1 cellular context compared by ENCODE assay signal in the genomic region with DNA sequence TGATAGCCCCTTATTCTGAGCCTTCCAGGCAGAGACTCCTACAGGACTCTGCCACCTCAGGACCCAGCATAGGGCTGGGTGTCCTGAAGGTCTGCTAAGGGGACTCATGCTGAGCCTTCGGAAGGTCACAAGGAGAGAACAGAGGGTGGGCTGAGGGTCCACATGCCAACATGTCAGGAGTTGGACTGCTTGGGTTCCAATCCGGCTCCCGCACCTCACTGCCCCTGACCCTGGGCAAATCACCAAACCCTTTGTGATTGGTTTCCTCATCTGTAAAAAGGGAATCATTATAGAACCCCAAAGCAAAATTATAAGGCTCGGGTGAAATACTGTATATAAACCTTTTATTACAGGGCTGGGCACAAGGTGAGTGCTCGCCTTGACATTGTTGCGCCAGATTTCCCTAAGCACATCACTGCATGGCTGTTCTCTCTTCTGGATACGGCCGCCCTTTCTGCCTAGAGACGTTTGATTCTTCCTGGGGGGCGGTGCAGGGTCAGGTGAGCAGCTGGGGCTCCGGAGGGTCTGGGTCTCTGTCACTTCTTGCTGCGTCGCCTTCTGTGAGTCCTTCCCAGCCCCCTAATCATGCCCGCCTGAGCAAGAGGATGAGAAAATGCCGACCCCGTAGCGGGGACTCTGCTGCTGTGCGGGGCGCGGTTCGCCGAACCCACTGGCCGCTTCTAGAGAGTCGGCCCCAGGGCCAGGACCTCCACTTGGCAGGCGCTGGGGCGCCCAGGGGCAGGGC.
TF ChIP-seq lines count a peak whose summit lies in the region.

No MANE protein-coding gene starts in this region.

TF ChIP-seq in HepG2, 621 proteins besides CTCF, POLR2A, EP300 and RAD21 (continued from another document):
- 0 out of 2 replicates have a peak, but pooled peaks have one; percentile 68 for TF ChIP-seq ZNF552 (CRISPR knock-in tag; IDR thresholded peaks at IDR 0.05; ENCODE audit: borderline replicate concordance)
- peak; percentile 16; the same call in 1 of the 2 replicates for TF ChIP-seq RFXANK (CRISPR knock-in tag; IDR thresholded peaks at IDR 0.05)
- peak; percentile 43; the same call in 1 of the 2 replicates for TF ChIP-seq ZNF543 (CRISPR knock-in tag; IDR thresholded peaks at IDR 0.05)
- peak; percentile 54; the same call in 1 of the 2 replicates for TF ChIP-seq ZNF891 (CRISPR knock-in tag; IDR thresholded peaks at IDR 0.05)
- TF ChIP-seq ZNF235 (CRISPR knock-in tag; IDR thresholded peaks at IDR 0.05; ENCODE audit: borderline replicate concordance), result 0 out of 2 replicates have a peak, but pooled peaks have one; percentile 33
- TF ChIP-seq ZNF790 (CRISPR knock-in tag; IDR thresholded peaks at IDR 0.05; ENCODE audit: borderline replicate concordance), result 0 out of 2 replicates have a peak, but pooled peaks have one; percentile 24
- TF ChIP-seq ZNF558 (CRISPR knock-in tag; IDR thresholded peaks at IDR 0.05; ENCODE audit: borderline replicate concordance), result no peak
- TF ChIP-seq ZNF136 (CRISPR knock-in tag; IDR thresholded peaks at IDR 0.05; ENCODE audit: low read depth), result 0 out of 2 replicates have a peak, but pooled peaks have one; percentile 26
- TF ChIP-seq ARHGAP35 (CRISPR knock-in tag; IDR thresholded peaks at IDR 0.05; ENCODE audit: borderline replicate concordance), result no peak
- 0 out of 2 replicates have a peak, but pooled peaks have one; percentile 11 for TF ChIP-seq RXRA (CRISPR knock-in tag; IDR thresholded peaks at IDR 0.05)
- TF ChIP-seq, protein P1, sequence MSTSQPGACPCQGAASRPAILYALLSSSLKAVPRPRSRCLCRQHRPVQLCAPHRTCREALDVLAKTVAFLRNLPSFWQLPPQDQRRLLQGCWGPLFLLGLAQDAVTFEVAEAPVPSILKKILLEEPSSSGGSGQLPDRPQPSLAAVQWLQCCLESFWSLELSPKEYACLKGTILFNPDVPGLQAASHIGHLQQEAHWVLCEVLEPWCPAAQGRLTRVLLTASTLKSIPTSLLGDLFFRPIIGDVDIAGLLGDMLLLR (CRISPR knock-in tag; IDR thresholded peaks at IDR 0.05), result peak; percentile 62; the same call in 1 of the 2 replicates
- TF ChIP-seq, protein P2, sequence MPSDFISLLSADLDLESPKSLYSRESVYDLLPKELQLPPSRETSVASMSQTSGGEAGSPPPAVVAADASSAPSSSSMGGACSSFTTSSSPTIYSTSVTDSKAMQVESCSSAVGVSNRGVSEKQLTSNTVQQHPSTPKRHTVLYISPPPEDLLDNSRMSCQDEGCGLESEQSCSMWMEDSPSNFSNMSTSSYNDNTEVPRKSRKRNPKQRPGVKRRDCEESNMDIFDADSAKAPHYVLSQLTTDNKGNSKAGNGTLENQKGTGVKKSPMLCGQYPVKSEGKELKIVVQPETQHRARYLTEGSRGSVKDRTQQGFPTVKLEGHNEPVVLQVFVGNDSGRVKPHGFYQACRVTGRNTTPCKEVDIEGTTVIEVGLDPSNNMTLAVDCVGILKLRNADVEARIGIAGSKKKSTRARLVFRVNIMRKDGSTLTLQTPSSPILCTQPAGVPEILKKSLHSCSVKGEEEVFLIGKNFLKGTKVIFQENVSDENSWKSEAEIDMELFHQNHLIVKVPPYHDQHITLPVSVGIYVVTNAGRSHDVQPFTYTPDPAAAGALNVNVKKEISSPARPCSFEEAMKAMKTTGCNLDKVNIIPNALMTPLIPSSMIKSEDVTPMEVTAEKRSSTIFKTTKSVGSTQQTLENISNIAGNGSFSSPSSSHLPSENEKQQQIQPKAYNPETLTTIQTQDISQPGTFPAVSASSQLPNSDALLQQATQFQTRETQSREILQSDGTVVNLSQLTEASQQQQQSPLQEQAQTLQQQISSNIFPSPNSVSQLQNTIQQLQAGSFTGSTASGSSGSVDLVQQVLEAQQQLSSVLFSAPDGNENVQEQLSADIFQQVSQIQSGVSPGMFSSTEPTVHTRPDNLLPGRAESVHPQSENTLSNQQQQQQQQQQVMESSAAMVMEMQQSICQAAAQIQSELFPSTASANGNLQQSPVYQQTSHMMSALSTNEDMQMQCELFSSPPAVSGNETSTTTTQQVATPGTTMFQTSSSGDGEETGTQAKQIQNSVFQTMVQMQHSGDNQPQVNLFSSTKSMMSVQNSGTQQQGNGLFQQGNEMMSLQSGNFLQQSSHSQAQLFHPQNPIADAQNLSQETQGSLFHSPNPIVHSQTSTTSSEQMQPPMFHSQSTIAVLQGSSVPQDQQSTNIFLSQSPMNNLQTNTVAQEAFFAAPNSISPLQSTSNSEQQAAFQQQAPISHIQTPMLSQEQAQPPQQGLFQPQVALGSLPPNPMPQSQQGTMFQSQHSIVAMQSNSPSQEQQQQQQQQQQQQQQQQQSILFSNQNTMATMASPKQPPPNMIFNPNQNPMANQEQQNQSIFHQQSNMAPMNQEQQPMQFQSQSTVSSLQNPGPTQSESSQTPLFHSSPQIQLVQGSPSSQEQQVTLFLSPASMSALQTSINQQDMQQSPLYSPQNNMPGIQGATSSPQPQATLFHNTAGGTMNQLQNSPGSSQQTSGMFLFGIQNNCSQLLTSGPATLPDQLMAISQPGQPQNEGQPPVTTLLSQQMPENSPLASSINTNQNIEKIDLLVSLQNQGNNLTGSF (CRISPR knock-in tag; IDR thresholded peaks at IDR 0.05), result peak; percentile 3; the same call in 1 of the 2 replicates
- TF ChIP-seq, protein P3, sequence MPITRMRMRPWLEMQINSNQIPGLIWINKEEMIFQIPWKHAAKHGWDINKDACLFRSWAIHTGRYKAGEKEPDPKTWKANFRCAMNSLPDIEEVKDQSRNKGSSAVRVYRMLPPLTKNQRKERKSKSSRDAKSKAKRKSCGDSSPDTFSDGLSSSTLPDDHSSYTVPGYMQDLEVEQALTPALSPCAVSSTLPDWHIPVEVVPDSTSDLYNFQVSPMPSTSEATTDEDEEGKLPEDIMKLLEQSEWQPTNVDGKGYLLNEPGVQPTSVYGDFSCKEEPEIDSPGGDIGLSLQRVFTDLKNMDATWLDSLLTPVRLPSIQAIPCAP (CRISPR knock-in tag; IDR thresholded peaks at IDR 0.05; ENCODE audit: low read depth), result 0 out of 2 replicates have a peak, but pooled peaks have one; percentile 28
- TF ChIP-seq SMAD1 (CRISPR knock-in tag; IDR thresholded peaks at IDR 0.05; ENCODE audit: borderline replicate concordance, low read depth), result 0 out of 2 replicates have a peak, but pooled peaks have one; percentile 66
- TF ChIP-seq ZNF737 (CRISPR knock-in tag; IDR thresholded peaks at IDR 0.05; ENCODE audit: borderline replicate concordance), result 0 out of 2 replicates have a peak, but pooled peaks have one; percentile 19
- TF ChIP-seq, protein P4, sequence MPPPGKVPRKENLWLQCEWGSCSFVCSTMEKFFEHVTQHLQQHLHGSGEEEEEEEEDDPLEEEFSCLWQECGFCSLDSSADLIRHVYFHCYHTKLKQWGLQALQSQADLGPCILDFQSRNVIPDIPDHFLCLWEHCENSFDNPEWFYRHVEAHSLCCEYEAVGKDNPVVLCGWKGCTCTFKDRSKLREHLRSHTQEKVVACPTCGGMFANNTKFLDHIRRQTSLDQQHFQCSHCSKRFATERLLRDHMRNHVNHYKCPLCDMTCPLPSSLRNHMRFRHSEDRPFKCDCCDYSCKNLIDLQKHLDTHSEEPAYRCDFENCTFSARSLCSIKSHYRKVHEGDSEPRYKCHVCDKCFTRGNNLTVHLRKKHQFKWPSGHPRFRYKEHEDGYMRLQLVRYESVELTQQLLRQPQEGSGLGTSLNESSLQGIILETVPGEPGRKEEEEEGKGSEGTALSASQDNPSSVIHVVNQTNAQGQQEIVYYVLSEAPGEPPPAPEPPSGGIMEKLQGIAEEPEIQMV (CRISPR knock-in tag; IDR thresholded peaks at IDR 0.05; ENCODE audit: low read depth), result 0 out of 2 replicates have a peak, but pooled peaks have one; percentile 59
- peak; percentile 16; the same call in 1 of the 2 replicates for TF ChIP-seq ZNF274 (CRISPR knock-in tag; IDR thresholded peaks at IDR 0.05)
- TF ChIP-seq DMAP1 (CRISPR knock-in tag; IDR thresholded peaks at IDR 0.05), result no peak
- TF ChIP-seq PHF21A (CRISPR knock-in tag; IDR thresholded peaks at IDR 0.05), result no peak
- no peak for TF ChIP-seq ZNF629 (CRISPR knock-in tag; conservative IDR thresholded peaks at IDR 0.05)
- 0 out of 2 replicates have a peak, but pooled peaks have one; percentile 36 for TF ChIP-seq PAX8 (CRISPR knock-in tag; IDR thresholded peaks at IDR 0.05; ENCODE audit: borderline replicate concordance)
- TF ChIP-seq, protein P5, sequence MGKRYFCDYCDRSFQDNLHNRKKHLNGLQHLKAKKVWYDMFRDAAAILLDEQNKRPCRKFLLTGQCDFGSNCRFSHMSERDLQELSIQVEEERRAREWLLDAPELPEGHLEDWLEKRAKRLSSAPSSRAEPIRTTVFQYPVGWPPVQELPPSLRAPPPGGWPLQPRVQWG (CRISPR knock-in tag; IDR thresholded peaks at IDR 0.05; ENCODE audit: borderline replicate concordance, low read depth), result no peak
- TF ChIP-seq SP2 (CRISPR knock-in tag; IDR thresholded peaks at IDR 0.05), result peak; percentile 22; the same call in 1 of the 2 replicates
- TF ChIP-seq SNAI1 (CRISPR knock-in tag; IDR thresholded peaks at IDR 0.05; ENCODE audit: borderline replicate concordance), result peak; percentile 19; the same call in 1 of the 2 replicates
- no peak; the same call in 1 of the 2 replicates for TF ChIP-seq NFYC (CRISPR knock-in tag; IDR thresholded peaks at IDR 0.05)
- TF ChIP-seq ZSCAN31 (CRISPR knock-in tag; IDR thresholded peaks at IDR 0.05; ENCODE audit: low read depth), result no peak
- TF ChIP-seq, protein P6, sequence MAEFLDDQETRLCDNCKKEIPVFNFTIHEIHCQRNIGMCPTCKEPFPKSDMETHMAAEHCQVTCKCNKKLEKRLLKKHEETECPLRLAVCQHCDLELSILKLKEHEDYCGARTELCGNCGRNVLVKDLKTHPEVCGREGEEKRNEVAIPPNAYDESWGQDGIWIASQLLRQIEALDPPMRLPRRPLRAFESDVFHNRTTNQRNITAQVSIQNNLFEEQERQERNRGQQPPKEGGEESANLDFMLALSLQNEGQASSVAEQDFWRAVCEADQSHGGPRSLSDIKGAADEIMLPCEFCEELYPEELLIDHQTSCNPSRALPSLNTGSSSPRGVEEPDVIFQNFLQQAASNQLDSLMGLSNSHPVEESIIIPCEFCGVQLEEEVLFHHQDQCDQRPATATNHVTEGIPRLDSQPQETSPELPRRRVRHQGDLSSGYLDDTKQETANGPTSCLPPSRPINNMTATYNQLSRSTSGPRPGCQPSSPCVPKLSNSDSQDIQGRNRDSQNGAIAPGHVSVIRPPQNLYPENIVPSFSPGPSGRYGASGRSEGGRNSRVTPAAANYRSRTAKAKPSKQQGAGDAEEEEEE (CRISPR knock-in tag; IDR thresholded peaks at IDR 0.05; ENCODE audit: borderline replicate concordance), result 0 out of 2 replicates have a peak, but pooled peaks have one; percentile 15
- TF ChIP-seq, protein P7, sequence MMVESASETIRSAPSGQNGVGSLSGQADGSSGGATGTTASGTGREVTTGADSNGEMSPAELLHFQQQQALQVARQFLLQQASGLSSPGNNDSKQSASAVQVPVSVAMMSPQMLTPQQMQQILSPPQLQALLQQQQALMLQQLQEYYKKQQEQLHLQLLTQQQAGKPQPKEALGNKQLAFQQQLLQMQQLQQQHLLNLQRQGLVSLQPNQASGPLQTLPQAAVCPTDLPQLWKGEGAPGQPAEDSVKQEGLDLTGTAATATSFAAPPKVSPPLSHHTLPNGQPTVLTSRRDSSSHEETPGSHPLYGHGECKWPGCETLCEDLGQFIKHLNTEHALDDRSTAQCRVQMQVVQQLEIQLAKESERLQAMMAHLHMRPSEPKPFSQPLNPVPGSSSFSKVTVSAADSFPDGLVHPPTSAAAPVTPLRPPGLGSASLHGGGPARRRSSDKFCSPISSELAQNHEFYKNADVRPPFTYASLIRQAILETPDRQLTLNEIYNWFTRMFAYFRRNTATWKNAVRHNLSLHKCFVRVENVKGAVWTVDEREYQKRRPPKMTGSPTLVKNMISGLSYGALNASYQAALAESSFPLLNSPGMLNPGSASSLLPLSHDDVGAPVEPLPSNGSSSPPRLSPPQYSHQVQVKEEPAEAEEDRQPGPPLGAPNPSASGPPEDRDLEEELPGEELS (CRISPR knock-in tag; IDR thresholded peaks at IDR 0.05), result 0 out of 2 replicates have a peak, but pooled peaks have one; percentile 10
- TF ChIP-seq, protein P8, sequence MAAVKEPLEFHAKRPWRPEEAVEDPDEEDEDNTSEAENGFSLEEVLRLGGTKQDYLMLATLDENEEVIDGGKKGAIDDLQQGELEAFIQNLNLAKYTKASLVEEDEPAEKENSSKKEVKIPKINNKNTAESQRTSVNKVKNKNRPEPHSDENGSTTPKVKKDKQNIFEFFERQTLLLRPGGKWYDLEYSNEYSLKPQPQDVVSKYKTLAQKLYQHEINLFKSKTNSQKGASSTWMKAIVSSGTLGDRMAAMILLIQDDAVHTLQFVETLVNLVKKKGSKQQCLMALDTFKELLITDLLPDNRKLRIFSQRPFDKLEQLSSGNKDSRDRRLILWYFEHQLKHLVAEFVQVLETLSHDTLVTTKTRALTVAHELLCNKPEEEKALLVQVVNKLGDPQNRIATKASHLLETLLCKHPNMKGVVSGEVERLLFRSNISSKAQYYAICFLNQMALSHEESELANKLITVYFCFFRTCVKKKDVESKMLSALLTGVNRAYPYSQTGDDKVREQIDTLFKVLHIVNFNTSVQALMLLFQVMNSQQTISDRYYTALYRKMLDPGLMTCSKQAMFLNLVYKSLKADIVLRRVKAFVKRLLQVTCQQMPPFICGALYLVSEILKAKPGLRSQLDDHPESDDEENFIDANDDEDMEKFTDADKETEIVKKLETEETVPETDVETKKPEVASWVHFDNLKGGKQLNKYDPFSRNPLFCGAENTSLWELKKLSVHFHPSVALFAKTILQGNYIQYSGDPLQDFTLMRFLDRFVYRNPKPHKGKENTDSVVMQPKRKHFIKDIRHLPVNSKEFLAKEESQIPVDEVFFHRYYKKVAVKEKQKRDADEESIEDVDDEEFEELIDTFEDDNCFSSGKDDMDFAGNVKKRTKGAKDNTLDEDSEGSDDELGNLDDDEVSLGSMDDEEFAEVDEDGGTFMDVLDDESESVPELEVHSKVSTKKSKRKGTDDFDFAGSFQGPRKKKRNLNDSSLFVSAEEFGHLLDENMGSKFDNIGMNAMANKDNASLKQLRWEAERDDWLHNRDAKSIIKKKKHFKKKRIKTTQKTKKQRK (IDR thresholded peaks at IDR 0.05; ENCODE audit: low read length), result no peak
- no peak for TF ChIP-seq PCBP2 (optimal IDR thresholded peaks at IDR 0.05; ENCODE audit: low read depth, low read length, poor library complexity, severe bottlenecking)
- TF ChIP-seq, protein P9, sequence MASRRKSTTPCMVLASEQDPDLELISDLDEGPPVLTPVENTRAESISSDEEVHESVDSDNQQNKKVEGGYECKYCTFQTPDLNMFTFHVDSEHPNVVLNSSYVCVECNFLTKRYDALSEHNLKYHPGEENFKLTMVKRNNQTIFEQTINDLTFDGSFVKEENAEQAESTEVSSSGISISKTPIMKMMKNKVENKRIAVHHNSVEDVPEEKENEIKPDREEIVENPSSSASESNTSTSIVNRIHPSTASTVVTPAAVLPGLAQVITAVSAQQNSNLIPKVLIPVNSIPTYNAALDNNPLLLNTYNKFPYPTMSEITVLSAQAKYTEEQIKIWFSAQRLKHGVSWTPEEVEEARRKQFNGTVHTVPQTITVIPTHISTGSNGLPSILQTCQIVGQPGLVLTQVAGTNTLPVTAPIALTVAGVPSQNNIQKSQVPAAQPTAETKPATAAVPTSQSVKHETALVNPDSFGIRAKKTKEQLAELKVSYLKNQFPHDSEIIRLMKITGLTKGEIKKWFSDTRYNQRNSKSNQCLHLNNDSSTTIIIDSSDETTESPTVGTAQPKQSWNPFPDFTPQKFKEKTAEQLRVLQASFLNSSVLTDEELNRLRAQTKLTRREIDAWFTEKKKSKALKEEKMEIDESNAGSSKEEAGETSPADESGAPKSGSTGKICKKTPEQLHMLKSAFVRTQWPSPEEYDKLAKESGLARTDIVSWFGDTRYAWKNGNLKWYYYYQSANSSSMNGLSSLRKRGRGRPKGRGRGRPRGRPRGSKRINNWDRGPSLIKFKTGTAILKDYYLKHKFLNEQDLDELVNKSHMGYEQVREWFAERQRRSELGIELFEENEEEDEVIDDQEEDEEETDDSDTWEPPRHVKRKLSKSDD (CRISPR knock-in tag; IDR thresholded peaks at IDR 0.05; ENCODE audit: low read depth), result peak; percentile 79; the same call in 1 of the 2 replicates
- TF ChIP-seq ARID2 (CRISPR knock-in tag; IDR thresholded peaks at IDR 0.05; ENCODE audit: borderline replicate concordance), result 0 out of 2 replicates have a peak, but pooled peaks have one; percentile 4
